ENCODE assay signal across 1 cellular context in the genomic region with DNA sequence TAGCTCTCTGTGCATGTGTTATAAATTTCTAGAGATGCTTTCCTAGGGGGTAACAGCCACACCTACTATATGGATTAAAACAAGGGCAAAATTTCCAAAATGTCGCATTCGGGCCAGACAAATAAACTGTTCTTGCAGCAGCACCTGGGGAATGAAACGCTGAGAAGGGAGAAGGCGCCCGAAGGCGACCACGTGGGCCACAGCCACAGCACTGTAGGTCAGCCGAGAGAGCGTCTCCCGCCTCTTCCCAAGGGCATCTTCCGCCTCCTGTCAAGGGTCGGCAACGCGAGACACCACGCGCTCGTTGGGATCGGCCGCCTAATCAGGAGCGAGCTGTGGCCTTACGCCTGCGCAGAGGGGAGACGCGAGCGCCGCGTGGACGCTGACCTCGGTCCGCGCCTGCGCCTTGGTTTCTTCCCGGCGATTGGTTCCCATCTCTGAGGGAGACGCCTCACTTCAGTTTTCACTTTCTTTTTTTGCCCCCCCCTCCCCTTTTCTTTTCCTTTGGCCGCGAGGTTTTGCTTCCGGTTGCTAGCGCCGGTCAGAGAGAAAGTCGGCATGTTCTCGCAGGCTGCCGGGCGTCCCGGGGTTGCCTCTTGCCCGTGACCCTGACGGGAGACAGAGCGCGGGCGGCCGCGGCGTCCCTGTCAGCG.
TF ChIP-seq lines count a peak whose summit lies in the region.

A gene with protein sequence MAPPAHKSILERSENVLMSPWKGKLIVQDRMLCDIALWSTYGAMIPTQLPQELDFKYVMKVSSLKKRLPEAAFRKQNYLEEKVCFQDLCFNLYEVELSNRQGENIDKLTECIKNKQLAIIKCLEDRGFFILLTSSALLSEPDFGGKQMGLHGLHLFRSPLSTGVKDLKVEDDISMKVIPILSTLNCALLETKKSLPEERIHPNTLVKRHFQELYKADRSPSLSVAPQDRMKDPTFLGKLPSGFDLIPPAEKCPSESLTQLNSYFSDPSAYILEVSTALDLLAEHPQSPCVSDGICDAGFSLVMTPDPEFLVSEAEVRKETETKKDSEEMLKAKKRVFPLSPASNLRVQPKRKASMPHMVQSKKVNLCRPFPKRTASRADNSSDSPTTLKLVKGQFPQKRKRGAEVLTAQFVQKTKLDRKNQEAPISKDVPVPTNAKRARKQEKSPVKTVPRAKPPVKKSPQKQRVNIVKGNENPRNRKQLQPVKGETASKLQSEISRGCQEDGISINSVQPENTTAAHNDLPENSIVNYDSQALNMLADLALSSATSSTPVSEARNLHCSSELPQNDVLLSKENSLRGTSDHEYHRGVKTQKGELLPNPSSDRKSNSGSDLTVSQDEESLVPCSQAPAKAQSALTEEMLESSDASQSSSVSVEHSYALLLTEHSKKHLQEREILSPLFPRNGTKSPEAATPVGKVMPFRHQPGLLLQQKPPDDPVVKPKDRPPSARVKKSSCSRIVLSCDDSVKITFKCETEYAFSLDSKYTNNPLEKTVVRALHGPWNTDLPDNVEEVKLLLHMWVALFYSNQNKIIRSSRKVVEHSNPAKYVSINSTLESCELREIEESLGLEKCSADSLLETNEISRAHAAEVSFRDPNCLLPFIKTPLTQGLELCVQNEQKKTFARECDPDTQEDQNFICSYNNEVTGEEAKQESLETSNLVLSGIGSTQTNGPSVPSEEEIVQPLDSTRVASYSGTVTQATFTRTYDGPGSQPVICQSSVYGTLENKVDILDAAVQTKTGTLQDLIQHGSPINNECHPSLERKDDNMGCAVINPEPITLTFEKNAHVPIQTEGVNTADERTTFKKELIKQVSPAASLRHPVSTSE (N-terminal part only) (plus strand): TSS at position 521 of the 653 bp plus-strand sequence. CDS start 35,805 bp downstream, outside the sequence.

TF ChIP-seq in HEK293, 187 proteins besides CTCF, POLR2A, EP300 and RAD21 (continued from another document):
- TF ChIP-seq, protein P1, sequence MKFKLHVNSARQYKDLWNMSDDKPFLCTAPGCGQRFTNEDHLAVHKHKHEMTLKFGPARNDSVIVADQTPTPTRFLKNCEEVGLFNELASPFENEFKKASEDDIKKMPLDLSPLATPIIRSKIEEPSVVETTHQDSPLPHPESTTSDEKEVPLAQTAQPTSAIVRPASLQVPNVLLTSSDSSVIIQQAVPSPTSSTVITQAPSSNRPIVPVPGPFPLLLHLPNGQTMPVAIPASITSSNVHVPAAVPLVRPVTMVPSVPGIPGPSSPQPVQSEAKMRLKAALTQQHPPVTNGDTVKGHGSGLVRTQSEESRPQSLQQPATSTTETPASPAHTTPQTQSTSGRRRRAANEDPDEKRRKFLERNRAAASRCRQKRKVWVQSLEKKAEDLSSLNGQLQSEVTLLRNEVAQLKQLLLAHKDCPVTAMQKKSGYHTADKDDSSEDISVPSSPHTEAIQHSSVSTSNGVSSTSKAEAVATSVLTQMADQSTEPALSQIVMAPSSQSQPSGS (tag by site-specific recombination; IDR thresholded peaks at IDR 0.05; ENCODE audit: low read depth): no peak
- TF ChIP-seq ZSCAN23 (tag by site-specific recombination; IDR thresholded peaks at IDR 0.05) (no peak), TRIM28 (IDR thresholded peaks at IDR 0.05; ENCODE audit: borderline replicate concordance, low read length) (0 out of 2 replicates have a peak, but pooled peaks have one; percentile 62), ZNF23 (tag by site-specific recombination; IDR thresholded peaks at IDR 0.05; ENCODE audit: borderline replicate concordance) (no peak), ZNF174 (tag by site-specific recombination; IDR thresholded peaks at IDR 0.05) (no peak), WT1 (tag by site-specific recombination; IDR thresholded peaks at IDR 0.05) (no peak), ZSCAN16 (tag by site-specific recombination; IDR thresholded peaks at IDR 0.05) (no peak), ZNF155 (tag by site-specific recombination; IDR thresholded peaks at IDR 0.05) (no peak), OSR2 (tag by site-specific recombination; IDR thresholded peaks at IDR 0.05) (no peak), SCRT1 (tag by site-specific recombination; IDR thresholded peaks at IDR 0.05; ENCODE audit: borderline replicate concordance) (no peak), ZNF792 (tag by site-specific recombination; IDR thresholded peaks at IDR 0.05) (no peak), ZNF701 (tag by site-specific recombination; IDR thresholded peaks at IDR 0.05) (0 out of 2 replicates have a peak, but pooled peaks have one; percentile 17), ZNF133 (tag by site-specific recombination; IDR thresholded peaks at IDR 0.05) (no peak), PRDM1 (tag by site-specific recombination; IDR thresholded peaks at IDR 0.05) (peak; percentile 89), ZNF76 (tag by site-specific recombination; IDR thresholded peaks at IDR 0.05; ENCODE audit: borderline replicate concordance, low read depth) (peak; percentile 51; the same call in 1 of the 2 replicates), ZNF830 (tag by site-specific recombination; IDR thresholded peaks at IDR 0.05; ENCODE audit: low read depth) (no peak), ZNF768 (tag by site-specific recombination; IDR thresholded peaks at IDR 0.05) (no peak), KLF16 (tag by site-specific recombination; IDR thresholded peaks at IDR 0.05) (peak; percentile 51), ZFP41 (tag by site-specific recombination; IDR thresholded peaks at IDR 0.05; ENCODE audit: borderline replicate concordance) (no peak), ZNF747 (tag by site-specific recombination; IDR thresholded peaks at IDR 0.05) (no peak), ZNF248 (tag by site-specific recombination; IDR thresholded peaks at IDR 0.05) (no peak), ZNF404 (tag by site-specific recombination; IDR thresholded peaks at IDR 0.05) (no peak), HOXC10 (CRISPR knock-in tag; IDR thresholded peaks at IDR 0.05) (no peak)
- TF ChIP-seq, protein P2, sequence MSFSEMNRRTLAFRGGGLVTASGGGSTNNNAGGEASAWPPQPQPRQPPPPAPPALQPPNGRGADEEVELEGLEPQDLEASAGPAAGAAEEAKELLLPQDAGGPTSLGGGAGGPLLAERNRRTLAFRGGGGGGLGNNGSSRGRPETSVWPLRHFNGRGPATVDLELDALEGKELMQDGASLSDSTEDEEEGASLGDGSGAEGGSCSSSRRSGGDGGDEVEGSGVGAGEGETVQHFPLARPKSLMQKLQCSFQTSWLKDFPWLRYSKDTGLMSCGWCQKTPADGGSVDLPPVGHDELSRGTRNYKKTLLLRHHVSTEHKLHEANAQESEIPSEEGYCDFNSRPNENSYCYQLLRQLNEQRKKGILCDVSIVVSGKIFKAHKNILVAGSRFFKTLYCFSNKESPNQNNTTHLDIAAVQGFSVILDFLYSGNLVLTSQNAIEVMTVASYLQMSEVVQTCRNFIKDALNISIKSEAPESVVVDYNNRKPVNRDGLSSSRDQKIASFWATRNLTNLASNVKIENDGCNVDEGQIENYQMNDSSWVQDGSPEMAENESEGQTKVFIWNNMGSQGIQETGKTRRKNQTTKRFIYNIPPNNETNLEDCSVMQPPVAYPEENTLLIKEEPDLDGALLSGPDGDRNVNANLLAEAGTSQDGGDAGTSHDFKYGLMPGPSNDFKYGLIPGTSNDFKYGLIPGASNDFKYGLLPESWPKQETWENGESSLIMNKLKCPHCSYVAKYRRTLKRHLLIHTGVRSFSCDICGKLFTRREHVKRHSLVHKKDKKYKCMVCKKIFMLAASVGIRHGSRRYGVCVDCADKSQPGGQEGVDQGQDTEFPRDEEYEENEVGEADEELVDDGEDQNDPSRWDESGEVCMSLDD (tag by site-specific recombination; IDR thresholded peaks at IDR 0.05): no peak
- TF ChIP-seq, protein P3, sequence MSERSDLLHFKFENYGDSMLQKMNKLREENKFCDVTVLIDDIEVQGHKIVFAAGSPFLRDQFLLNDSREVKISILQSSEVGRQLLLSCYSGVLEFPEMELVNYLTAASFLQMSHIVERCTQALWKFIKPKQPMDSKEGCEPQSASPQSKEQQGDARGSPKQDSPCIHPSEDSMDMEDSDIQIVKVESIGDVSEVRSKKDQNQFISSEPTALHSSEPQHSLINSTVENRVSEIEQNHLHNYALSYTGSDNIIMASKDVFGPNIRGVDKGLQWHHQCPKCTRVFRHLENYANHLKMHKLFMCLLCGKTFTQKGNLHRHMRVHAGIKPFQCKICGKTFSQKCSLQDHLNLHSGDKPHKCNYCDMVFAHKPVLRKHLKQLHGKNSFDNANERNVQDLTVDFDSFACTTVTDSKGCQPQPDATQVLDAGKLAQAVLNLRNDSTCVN (tag by site-specific recombination; optimal IDR thresholded peaks at IDR 0.05): peak; percentile 82
- TF ChIP-seq, protein P4, sequence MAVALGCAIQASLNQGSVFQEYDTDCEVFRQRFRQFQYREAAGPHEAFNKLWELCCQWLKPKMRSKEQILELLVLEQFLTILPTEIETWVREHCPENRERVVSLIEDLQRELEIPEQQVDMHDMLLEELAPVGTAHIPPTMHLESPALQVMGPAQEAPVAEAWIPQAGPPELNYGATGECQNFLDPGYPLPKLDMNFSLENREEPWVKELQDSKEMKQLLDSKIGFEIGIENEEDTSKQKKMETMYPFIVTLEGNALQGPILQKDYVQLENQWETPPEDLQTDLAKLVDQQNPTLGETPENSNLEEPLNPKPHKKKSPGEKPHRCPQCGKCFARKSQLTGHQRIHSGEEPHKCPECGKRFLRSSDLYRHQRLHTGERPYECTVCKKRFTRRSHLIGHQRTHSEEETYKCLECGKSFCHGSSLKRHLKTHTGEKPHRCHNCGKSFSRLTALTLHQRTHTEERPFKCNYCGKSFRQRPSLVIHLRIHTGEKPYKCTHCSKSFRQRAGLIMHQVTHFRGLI (tag by site-specific recombination; IDR thresholded peaks at IDR 0.05): no peak
